ENCODE assay signal across 3 cellular contexts in genomic region chr5:132742626-132743025, GRCh38.
TF ChIP-seq lines count a peak whose summit lies in the region.

No MANE protein-coding gene starts in this region.

TF ChIP-seq in HepG2, 621 proteins besides CTCF, POLR2A, EP300 and RAD21:
- TF ChIP-seq KDM4B (CRISPR knock-in tag; IDR thresholded peaks at IDR 0.05) (no peak), HNRNPK (IDR thresholded peaks at IDR 0.05; ENCODE audit: low read depth, low read length, poor library complexity, severe bottlenecking) (peak; percentile 82)

TF ChIP-seq in HEK293, 187 proteins besides CTCF, POLR2A, EP300 and RAD21:
- TF ChIP-seq ZNF561 (tag by site-specific recombination; IDR thresholded peaks at IDR 0.05; ENCODE audit: borderline replicate concordance) (no peak), ZNF2 (tag by site-specific recombination; IDR thresholded peaks at IDR 0.05) (no peak), ZNF366 (tag by site-specific recombination; conservative IDR thresholded peaks at IDR 0.05) (peak; percentile 89; the same call in 1 of the 2 replicates), ZNF514 (tag by site-specific recombination; IDR thresholded peaks at IDR 0.05) (no peak)

TF ChIP-seq in K562, 482 proteins besides CTCF, POLR2A, EP300 and RAD21:
- peak; percentile 95 for TF ChIP-seq ZNF507 (tag; conservative IDR thresholded peaks at IDR 0.05)
- TF ChIP-seq SRSF3 (IDR thresholded peaks at IDR 0.05; ENCODE audit: insufficient read depth, low read length): no peak
- peak; percentile 37 for TF ChIP-seq PCBP1 (IDR thresholded peaks at IDR 0.05; ENCODE audit: low read depth, low read length, poor library complexity, severe bottlenecking)
- 0 out of 2 replicates have a peak, but pooled peaks have one; percentile 17 for TF ChIP-seq ZNF354B (CRISPR knock-in tag; IDR thresholded peaks at IDR 0.05)
- no peak for TF ChIP-seq FOXJ3 (CRISPR knock-in tag; IDR thresholded peaks at IDR 0.05)
